ENCODE assay signal across 10 cellular contexts in genomic region chr5:99061711-99062110, GRCh38.
A peak's percentile ranks its signal among the peaks of the same experiment; 100 is the strongest.
DNase-seq lines count a peak whose midpoint lies in the region; ATAC-seq and TF ChIP-seq lines count a peak whose summit lies in the region.
"Had no signal": no experiment of that assay in that cellular context is flagged by ENCODE, and none has a peak within 500 bp of the region (broad histone marks: within the 10 kb centered on the region; RNA-seq: fewer than 3 reads in every experiment).

No MANE protein-coding gene starts in this region.

- 33 to 40% (median 34%) methylated on average over 2 of the region's 2 CpGs for whole genome bisulfite sequencing in psoas muscle, 3 donors

- H3K36me3 Mint-ChIP-seq in stimulated activated memory B cell treated with anti-CD40 and anti-IgM and Interleukin-4, amounts not matched to agents 10 μg/mL and 1 μg/mL and 100 μg/mL, for 72 hours: no peaks in the 10 kb centered on the region
- H3K36me3 Mint-ChIP-seq: activated naive CD4-positive, alpha-beta T cell treated with anti-CD3 and anti-CD28 coated beads, Interleukin-2, amount 50 U/mL, for 72 hours had no signal

- intact Hi-C loops in psoas muscle (cut with DNase I): no loop called here

- H3K79me2 ChIP-seq in fibroblast of lung (ENCODE audit: control insufficient read depth, insufficient read depth, low read length): no peaks in the 10 kb centered on the region

- H3K27me3 ChIP-seq in fibroblast of lung (ENCODE audit: control insufficient read depth, insufficient read depth, low read length) (no peaks in the 10 kb centered on the region), psoas muscle (ENCODE audit: insufficient read depth in 3 of 3, low read length in 2 of 3) (no peaks in the 10 kb centered on the region)

- H3K4me1 ChIP-seq in fibroblast of lung (ENCODE audit: control insufficient read depth, extremely low read depth, insufficient read depth, low read length) (peaks cover 8% of the 10 kb centered on the region), psoas muscle (peaks cover 5% of the 10 kb centered on the region)
- H3K4me1 ChIP-seq: uterus had no signal

- H3K4me2 ChIP-seq in fibroblast of lung (ENCODE audit: extremely low read depth, insufficient read depth, low read length): peak overlapping the region; percentile 64

- H2AFZ ChIP-seq in fibroblast of lung (ENCODE audit: low read length): peak overlapping the region; percentile 44

- H3K4me1 Mint-ChIP-seq in stimulated activated memory B cell treated with anti-CD40 and anti-IgM and Interleukin-4, amounts not matched to agents 10 μg/mL and 1 μg/mL and 100 μg/mL, for 72 hours: peaks cover 48% of the 10 kb centered on the region

- H3K27ac Mint-ChIP-seq in stimulated activated memory B cell treated with anti-CD40 and anti-IgM and Interleukin-4, amounts not matched to agents 10 μg/mL and 1 μg/mL and 100 μg/mL, for 72 hours: peak overlapping the region; percentile 60
- H3K27ac Mint-ChIP-seq: activated naive CD4-positive, alpha-beta T cell treated with anti-CD3 and anti-CD28 coated beads, Interleukin-2, amount 50 U/mL, for 72 hours had no signal

- H3K27me3 Mint-ChIP-seq in stimulated activated memory B cell treated with anti-CD40 and anti-IgM and Interleukin-4, amounts not matched to agents 10 μg/mL and 1 μg/mL and 100 μg/mL, for 72 hours: no peaks in the 10 kb centered on the region

- no peaks in the 10 kb centered on the region for H3K36me3 ChIP-seq in fibroblast of lung (ENCODE audit: control insufficient read depth, insufficient read depth, low read length)
- H3K36me3 ChIP-seq in psoas muscle (ENCODE audit: insufficient read depth in 1 of 2, low read depth in 1 of 2): no peaks in the 10 kb centered on the region
- H3K36me3 ChIP-seq: uterus had no signal

- DNase-seq in HFF-Myc (ENCODE audit: extremely low read depth, low read depth) (peak; percentile 25), SIG-M5 (lab: John Stamatoyannopoulos, UW) (peak; percentile 69), fibroblast of lung (ENCODE audit: low read depth in 2 of 2) (peak; percentile 35 to 82), NCI-H2196 treated with DMSO at 0.1 percent for 48 hours (lab: John Stamatoyannopoulos, UW; ENCODE audit: unreplicated experiment) (no peak), psoas muscle (no peak)
- DNase-seq: uterus had no signal

- H4K20me1 ChIP-seq in fibroblast of lung (ENCODE audit: control insufficient read depth, extremely low read depth, insufficient read depth, low read length): no peaks in the 10 kb centered on the region

- H3K4me3 ChIP-seq in HFF-Myc (replicated peaks; ENCODE audit: low read depth, low read length) (no peak overlapping the region), fibroblast of lung (replicated peaks in 1 of 4; ENCODE audit: control extremely low read depth in 1 of 4, insufficient read depth in 1 of 4, low read depth in 3 of 4, low read length in 4 of 4) (peak overlapping the region in 2 of 4 experiments; percentile 1 to 34), psoas muscle (no peak overlapping the region)
- H3K4me3 ChIP-seq: uterus had no signal

- TF ChIP-seq CTCF in HFF-Myc (IDR thresholded peaks at IDR 0.05; ENCODE audit: low read depth, low read length, missing control alignments): no peak
- TF ChIP-seq CTCF in fibroblast of lung (conservative IDR thresholded peaks at IDR 0.05 in 1 of 2, IDR thresholded peaks at IDR 0.05 in 1 of 2; ENCODE audit: low read depth in 1 of 2, low read length in 2 of 2): no peak
- no peak for TF ChIP-seq CTCF in psoas muscle (IDR thresholded peaks at IDR 0.05)

- ATAC-seq in stimulated activated memory B cell treated with anti-CD40 and anti-IgM and Interleukin-4, amounts not matched to agents 10 μg/mL and 1 μg/mL and 100 μg/mL, for 72 hours: peak; percentile 53
- ATAC-seq in GM19035 (IDR thresholded peaks at IDR 0.05; ENCODE audit: unreplicated experiment) (no peak), psoas muscle (no peak)
- ATAC-seq: activated CD4-positive, CD25-positive, alpha-beta regulatory T cell treated with anti-CD3 and anti-CD28 coated beads, Interleukin-2, amount 50 U/mL, for 24 hours; activated naive CD4-positive, alpha-beta T cell treated with anti-CD3 and anti-CD28 coated beads, Interleukin-2, amount 50 U/mL, for 72 hours had no signal

- H3K9ac ChIP-seq in fibroblast of lung (ENCODE audit: insufficient read depth, low read length): no peak overlapping the region

- H3K4me3 Mint-ChIP-seq in stimulated activated memory B cell treated with anti-CD40 and anti-IgM and Interleukin-4, amounts not matched to agents 10 μg/mL and 1 μg/mL and 100 μg/mL, for 72 hours: peak overlapping the region; percentile 28

- H3K9me3 Mint-ChIP-seq in stimulated activated memory B cell treated with anti-CD40 and anti-IgM and Interleukin-4, amounts not matched to agents 10 μg/mL and 1 μg/mL and 100 μg/mL, for 72 hours: no peaks in the 10 kb centered on the region
- H3K9me3 Mint-ChIP-seq: activated naive CD4-positive, alpha-beta T cell treated with anti-CD3 and anti-CD28 coated beads, Interleukin-2, amount 50 U/mL, for 72 hours had no signal

- H3K9me3 ChIP-seq in fibroblast of lung (ENCODE audit: control insufficient read depth, insufficient read depth, low read depth, low read length) (no peaks in the 10 kb centered on the region), psoas muscle (no peaks in the 10 kb centered on the region)
- H3K9me3 ChIP-seq: uterus had no signal

- H3K27ac ChIP-seq in fibroblast of lung (ENCODE audit: insufficient read depth, low read length): peak overlapping the region; percentile 62
- H3K27ac ChIP-seq in psoas muscle: no peak overlapping the region
- H3K27ac ChIP-seq: uterus had no signal

Comparison
In these comparisons a context has a peak if more than half of its experiments do, and no peak if none do; other contexts are left out.
1. DNase-seq: peak in HFF-Myc (single experiment), SIG-M5 (single experiment) and fibroblast of lung (2 of 2); none in NCI-H2196 treated with DMSO at 0.1 percent for 48 hours (single experiment) and psoas muscle (0 of 2).